Comparison of ENCODE assay signal across 1 cellular context in the genomic region with DNA sequence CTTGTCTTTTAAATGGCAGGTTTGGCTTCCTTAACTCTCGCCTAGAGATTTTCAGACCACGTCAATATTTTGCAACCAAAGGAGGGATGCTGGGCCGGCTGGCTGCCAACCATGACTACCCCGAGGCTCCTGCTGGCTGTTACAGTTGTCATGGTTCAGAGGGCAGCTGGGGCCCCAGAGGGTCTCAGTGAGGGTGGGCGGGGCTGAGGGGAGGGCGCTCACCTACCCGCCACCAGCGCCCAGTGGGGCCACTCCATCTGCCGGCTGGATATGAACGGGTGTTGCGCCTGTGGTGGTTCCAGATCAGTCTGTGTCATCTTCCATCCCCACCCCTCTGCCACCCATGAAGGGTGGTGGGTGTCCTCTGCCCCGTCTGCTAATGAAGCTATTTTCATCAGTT.
TF ChIP-seq lines count a peak whose summit lies in the region.

No MANE protein-coding gene starts in this region.

TF ChIP-seq in H1, 55 proteins besides CTCF, POLR2A, EP300 and RAD21:
- no peak for TF ChIP-seq FOSL1 (IDR thresholded peaks at IDR 0.05; ENCODE audit: insufficient read depth, low read depth, low read length)
- no peak for TF ChIP-seq RFX5 (IDR thresholded peaks at IDR 0.05; ENCODE audit: borderline replicate concordance, low read depth, low read length)
- no peak for TF ChIP-seq BACH1 (IDR thresholded peaks at IDR 0.05; ENCODE audit: low read length)
- TF ChIP-seq RBBP5 (IDR thresholded peaks at IDR 0.05; ENCODE audit: borderline replicate concordance, low read depth, low read length), result no peak
- TF ChIP-seq TCF12 (IDR thresholded peaks at IDR 0.05; ENCODE audit: low read depth, low read length), result no peak
- no peak for TF ChIP-seq TAF1 (IDR thresholded peaks at IDR 0.05; ENCODE audit: low read depth, low read length)
